9 cellular contexts compared by ENCODE assay signal in genomic region chr3:15731024-15731423, GRCh38.
"Had no signal": no experiment of that assay in that cellular context is flagged by ENCODE, and none has a peak within 500 bp of the region (broad histone marks: within the 10 kb centered on the region; RNA-seq: fewer than 3 reads in every experiment).

No MANE protein-coding gene starts in this region.

- H3K27ac Mint-ChIP-seq: GM23338, H9, IgD-negative memory B cell had no signal

- H3K4me3 Mint-ChIP-seq: GM23338, H9, IgD-negative memory B cell had no signal

- H3K27ac ChIP-seq: HL-60 had no signal

- FAIRE-seq: H1, H54, HepG2 had no signal

- DNase-seq: H9, HCEC 1CT, KBM-7 had no signal

- H3K4me3 ChIP-seq: GM23338 had no signal

- ATAC-seq: GM23338, HepG2 had no signal

- H3K27me3 Mint-ChIP-seq: IgD-negative memory B cell had no signal

- H3K9me3 Mint-ChIP-seq: GM23338, H9, IgD-negative memory B cell had no signal
